In the genomic region with DNA sequence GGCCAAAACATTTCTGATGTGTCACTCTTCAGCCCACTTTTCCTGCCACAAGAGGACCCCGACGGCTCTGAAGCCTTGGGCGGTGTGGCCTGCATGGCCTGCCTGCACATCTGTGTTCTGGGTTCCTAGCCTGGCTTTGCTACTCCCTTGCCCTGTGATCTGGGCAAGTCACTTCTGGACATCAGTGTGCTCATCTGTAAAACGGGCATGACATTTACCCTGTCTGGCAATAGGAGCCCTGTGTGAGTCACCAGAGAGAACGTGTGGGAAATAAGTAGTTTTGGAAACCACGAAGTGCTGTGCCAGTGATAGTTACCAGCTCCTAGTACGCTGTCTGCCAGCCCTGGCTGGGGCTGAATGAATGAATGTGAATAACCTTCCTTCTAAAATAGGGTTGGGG, we compare ENCODE assay signal across 17 cellular contexts.
A peak's percentile ranks its signal among the peaks of the same experiment; 100 is the strongest.
DNase-seq lines count a peak whose midpoint lies in the region; ATAC-seq, FAIRE-seq and TF ChIP-seq lines count a peak whose summit lies in the region.
"Had no signal": no experiment of that assay in that cellular context is flagged by ENCODE, and none has a peak within 500 bp of the region (broad histone marks: within the 10 kb centered on the region; RNA-seq: fewer than 3 reads in every experiment).

No MANE protein-coding gene starts in this region.

- H3K4me1 ChIP-seq in HepG2 (ENCODE audit: insufficient read depth, low read length) (peaks cover 79% of the 10 kb centered on the region), right lobe of liver (peaks cover 0 to 17% (median 2%) of the 10 kb centered on the region in 4 donors)
- H3K4me1 ChIP-seq: Peyer's patch had no signal

- H2AFZ ChIP-seq in HepG2 (ENCODE audit: low read length), result no peak overlapping the region

- no peak for DNase-seq in HepG2 (ENCODE audit: low spot score)
- DNase-seq in right lobe of liver, result no peak
- DNase-seq in WERI-Rb-1, result no peak
- DNase-seq in fibroblast of peridontal ligament (ENCODE audit: extremely low read depth), result peak; percentile 57
- peak; percentile 27 for DNase-seq in type B pancreatic cell (ENCODE audit: extremely low spot score, unreplicated experiment)
- no peak for DNase-seq in GM20000 (ENCODE audit: low spot score)
- no peak for DNase-seq in ecto neural progenitor cell (ENCODE audit: low spot score)
- DNase-seq in posterior vena cava (ENCODE audit: low spot score), result no peak
- DNase-seq: AML-193; kidney glomerular epithelial cell; NCI-H1105; NCI-H345; Peyer's patch; stimulated activated CD4-positive, alpha-beta T cell treated with anti-CD3 and anti-CD28 coated beads, Interleukin-4, amount 100 ng/mL, for 4 hours; stimulated activated naive CD4-positive, alpha-beta T cell treated with Interleukin-2 at 50 U/mL for 16 hours had no signal

- H3K27ac ChIP-seq in HepG2 (ENCODE audit: extremely low read length, insufficient read depth, low read length) (no peak overlapping the region), right lobe of liver (no peak overlapping the region), WERI-Rb-1 (peak overlapping the region; percentile 97)
- H3K27ac ChIP-seq: Peyer's patch had no signal

- no peaks in the 10 kb centered on the region for H3K9me3 Mint-ChIP-seq in type B pancreatic cell
- H3K9me3 Mint-ChIP-seq: activated naive CD4-positive, alpha-beta T cell treated with anti-CD3 and anti-CD28 coated beads, Interleukin-2, amount 50 U/mL, for 24 hours; dendritic cell treated with granulocyte-macrophage colony-stimulating factor and Interleukin-4, amounts not matched to agents 40 ng/mL and 50 ng/mL, for 4 days had no signal

- ATAC-seq in HepG2 (no peak), right lobe of liver (no peak)

- no peaks in the 10 kb centered on the region; a peak in 1 of 5 replicates for H3K27me3 ChIP-seq in HepG2 (ENCODE audit: control insufficient read depth in 1 of 2, insufficient read depth in 2 of 2, low read length in 2 of 2)
- no peaks in the 10 kb centered on the region for H3K27me3 ChIP-seq in right lobe of liver
- no peaks in the 10 kb centered on the region for H3K27me3 ChIP-seq in WERI-Rb-1 (ENCODE audit: insufficient read depth, low read depth, severe bottlenecking)
- H3K27me3 ChIP-seq: Peyer's patch had no signal

- no peaks in the 10 kb centered on the region for H3K79me2 ChIP-seq in HepG2 (ENCODE audit: insufficient read depth, low read length)

- TF ChIP-seq POLR2A in HepG2 (IDR thresholded peaks at IDR 0.05; ENCODE audit: insufficient read depth in 1 of 2, low read depth in 2 of 2, low read length in 2 of 2), result no peak
- TF ChIP-seq POLR2A in right lobe of liver (IDR thresholded peaks at IDR 0.05), result no peak

- H3K36me3 ChIP-seq in HepG2 (replicated peaks in 1 of 2; ENCODE audit: control insufficient read depth in 1 of 2, insufficient read depth in 2 of 2, low read length in 2 of 2), result no peaks in the 10 kb centered on the region
- H3K36me3 ChIP-seq in right lobe of liver, result no peaks in the 10 kb centered on the region
- no peaks in the 10 kb centered on the region for H3K36me3 ChIP-seq in WERI-Rb-1
- H3K36me3 ChIP-seq: Peyer's patch had no signal

- POLR2A ChIA-PET in HepG2 (lab: Yijun Ruan, JAX), result interaction anchor here (0.9 to 2.4 kb wide), 4 partner anchors 17 to 79 kb away, joined by 4 to 13 read pairs (median 4); no protein-coding TSS in a partner anchor

- H3K27me3 Mint-ChIP-seq in type B pancreatic cell, result peaks cover 12% of the 10 kb centered on the region
- H3K27me3 Mint-ChIP-seq: activated naive CD4-positive, alpha-beta T cell treated with anti-CD3 and anti-CD28 coated beads, Interleukin-2, amount 50 U/mL, for 24 hours had no signal

- H3K4me1 Mint-ChIP-seq in type B pancreatic cell (ENCODE audit: unreplicated experiment), result peaks cover 33% of the 10 kb centered on the region

- intact Hi-C loops in HepG2 (cut with micrococcal nuclease; ENCODE audit: unreplicated experiment), result no loop called here
- intact Hi-C loops in right lobe of liver (cut with DNase I), result no loop called here
- intact Hi-C loops in posterior vena cava (cut with DNase I), result no loop called here

- no peak for TF ChIP-seq RAD21 in HepG2 (CRISPR knock-in tag; IDR thresholded peaks at IDR 0.05)

- TF ChIP-seq EP300 in HepG2 (IDR thresholded peaks at IDR 0.05; ENCODE audit: low read depth in 2 of 2, low read length in 2 of 2) (no peak), HepG2 (CRISPR knock-in tag; IDR thresholded peaks at IDR 0.05; ENCODE audit: borderline replicate concordance) (no peak)

- TF ChIP-seq CTCF in HepG2 (CRISPR knock-in tag; IDR thresholded peaks at IDR 0.05) (no peak), right lobe of liver (IDR thresholded peaks at IDR 0.05) (no peak), WERI-Rb-1 (IDR thresholded peaks at IDR 0.05; ENCODE audit: low read depth, low read length) (no peak), type B pancreatic cell (conservative IDR thresholded peaks at IDR 0.05) (no peak), GM20000 (IDR thresholded peaks at IDR 0.05; ENCODE audit: extremely low read depth, missing control alignments) (no peak)

- no peak for FAIRE-seq in HepG2 (lab: Jason Lieb, UNC)

- 86% methylated on average over 7 of the region's 7 CpGs for WGBS in HepG2 (ENCODE audit: low lambda C conversion rate)
- WGBS in right lobe of liver (ENCODE audit: insufficient coverage, low coverage, low lambda C conversion rate, missing lambda C conversion rate), result 87% methylated on average over 6 of the region's 7 CpGs

- no peak overlapping the region for H3K4me3 ChIP-seq in HepG2 (replicated peaks in 1 of 3; ENCODE audit: insufficient read depth in 1 of 3, low read depth in 2 of 3, low read length in 3 of 3)
- H3K4me3 ChIP-seq in right lobe of liver, result no peak overlapping the region
- H3K4me3 ChIP-seq in WERI-Rb-1 (ENCODE audit: low read depth, low read length), result no peak overlapping the region
- H3K4me3 ChIP-seq: Peyer's patch had no signal

- no peaks in the 10 kb centered on the region for H3K36me3 Mint-ChIP-seq in type B pancreatic cell
- H3K36me3 Mint-ChIP-seq: activated naive CD4-positive, alpha-beta T cell treated with anti-CD3 and anti-CD28 coated beads, Interleukin-2, amount 50 U/mL, for 24 hours had no signal

- H3K9me3 ChIP-seq in HepG2 (ENCODE audit: low read length) (no peaks in the 10 kb centered on the region), right lobe of liver (no peaks in the 10 kb centered on the region), WERI-Rb-1 (ENCODE audit: severe bottlenecking) (no peaks in the 10 kb centered on the region)
- H3K9me3 ChIP-seq: Peyer's patch had no signal

- in situ Hi-C loops in HepG2 (cut with HindIII; ENCODE audit: extremely low pct_ligation_motif_present, low pct_unique_long_range_greater_than_20kb), result no loop called here

- no peak overlapping the region for H3K4me3 Mint-ChIP-seq in type B pancreatic cell
- H3K4me3 Mint-ChIP-seq: activated naive CD4-positive, alpha-beta T cell treated with anti-CD3 and anti-CD28 coated beads, Interleukin-2, amount 50 U/mL, for 24 hours; dendritic cell treated with granulocyte-macrophage colony-stimulating factor and Interleukin-4, amounts not matched to agents 40 ng/mL and 50 ng/mL, for 4 days had no signal

- no peak overlapping the region for H3K27ac Mint-ChIP-seq in type B pancreatic cell
- H3K27ac Mint-ChIP-seq: activated naive CD4-positive, alpha-beta T cell treated with anti-CD3 and anti-CD28 coated beads, Interleukin-2, amount 50 U/mL, for 24 hours; dendritic cell treated with granulocyte-macrophage colony-stimulating factor and Interleukin-4, amounts not matched to agents 40 ng/mL and 50 ng/mL, for 4 days had no signal

- H4K20me1 ChIP-seq in HepG2 (ENCODE audit: insufficient read depth, low read length), result no peaks in the 10 kb centered on the region

- no TSS peak for BruUV-seq in HepG2 (replicated peaks; lab: Mats Ljungman, UMichigan)

- CTCF ChIA-PET in HepG2 (lab: Yijun Ruan, JAX; ENCODE audit: low intra/inter-chr PET ratio, low total read pairs), result no interaction called here

- no peak overlapping the region for H3K4me2 ChIP-seq in HepG2 (ENCODE audit: low read depth, low read length)

- no peak overlapping the region for H3K9ac ChIP-seq in HepG2 (ENCODE audit: insufficient read depth, low read depth, low read length)

TF ChIP-seq in HepG2, 621 proteins besides CTCF, POLR2A, EP300 and RAD21 (continues in another document):
- TF ChIP-seq, protein P1, sequence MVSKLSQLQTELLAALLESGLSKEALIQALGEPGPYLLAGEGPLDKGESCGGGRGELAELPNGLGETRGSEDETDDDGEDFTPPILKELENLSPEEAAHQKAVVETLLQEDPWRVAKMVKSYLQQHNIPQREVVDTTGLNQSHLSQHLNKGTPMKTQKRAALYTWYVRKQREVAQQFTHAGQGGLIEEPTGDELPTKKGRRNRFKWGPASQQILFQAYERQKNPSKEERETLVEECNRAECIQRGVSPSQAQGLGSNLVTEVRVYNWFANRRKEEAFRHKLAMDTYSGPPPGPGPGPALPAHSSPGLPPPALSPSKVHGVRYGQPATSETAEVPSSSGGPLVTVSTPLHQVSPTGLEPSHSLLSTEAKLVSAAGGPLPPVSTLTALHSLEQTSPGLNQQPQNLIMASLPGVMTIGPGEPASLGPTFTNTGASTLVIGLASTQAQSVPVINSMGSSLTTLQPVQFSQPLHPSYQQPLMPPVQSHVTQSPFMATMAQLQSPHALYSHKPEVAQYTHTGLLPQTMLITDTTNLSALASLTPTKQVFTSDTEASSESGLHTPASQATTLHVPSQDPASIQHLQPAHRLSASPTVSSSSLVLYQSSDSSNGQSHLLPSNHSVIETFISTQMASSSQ (IDR thresholded peaks at IDR 0.05; ENCODE audit: low read depth), result no peak
- TF ChIP-seq, protein P1 (CRISPR knock-in tag; IDR thresholded peaks at IDR 0.05; ENCODE audit: borderline replicate concordance), result no peak
- TF ChIP-seq ZMYM3 (CRISPR knock-in tag; IDR thresholded peaks at IDR 0.05), result peak; percentile 68
- TF ChIP-seq ZNF629 (CRISPR knock-in tag; conservative IDR thresholded peaks at IDR 0.05), result peak; percentile 92
- no peak for TF ChIP-seq DNMT3B (CRISPR knock-in tag; conservative IDR thresholded peaks at IDR 0.05)

Comparison
In these comparisons a context has a peak if more than half of its experiments do, and no peak if none do; other contexts are left out.
1. DNase-seq: peak in fibroblast of peridontal ligament (single experiment) and type B pancreatic cell (single experiment); none in HepG2 (single experiment), right lobe of liver (0 of 3), WERI-Rb-1 (single experiment), GM20000 (single experiment), ecto neural progenitor cell (single experiment) and posterior vena cava (single experiment).